Comparison of ENCODE assay signal across 37 cellular contexts in the genomic region with DNA sequence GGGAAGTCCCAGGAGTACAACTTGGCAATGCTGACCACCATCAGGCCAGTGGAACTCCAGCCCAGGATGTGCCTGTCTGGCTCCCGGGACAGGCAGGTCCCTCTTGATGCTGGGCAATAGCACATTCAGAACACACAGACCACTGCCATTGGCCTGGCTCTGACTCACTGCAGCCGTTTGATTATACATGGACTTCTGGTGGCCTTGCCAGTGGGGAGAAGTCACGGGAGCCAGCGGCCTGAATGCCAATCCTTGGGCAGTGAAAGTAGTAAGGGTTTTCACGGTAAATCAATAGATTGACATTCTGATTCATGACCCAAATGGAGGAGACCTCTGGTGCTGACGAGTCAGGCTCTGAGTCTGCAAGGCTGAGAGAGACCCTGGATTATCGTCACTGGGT. TPM values are rescaled to one million over a fixed set of nuclear protein-coding genes. Genes with fewer than 3 reads are reported as not detected.
"Had no signal": no experiment of that assay in that cellular context is flagged by ENCODE, and none has a peak within 500 bp of the region (broad histone marks: within the 10 kb centered on the region; RNA-seq: fewer than 3 reads in every experiment).

No MANE protein-coding gene starts in this region.

- ATAC-seq: activated CD4-positive, alpha-beta T cell treated with anti-CD3 and anti-CD28 coated beads for 36 hours; activated CD4-positive, CD25-positive, alpha-beta regulatory T cell treated with anti-CD3 and anti-CD28 coated beads, Interleukin-2, amount 50 U/mL, for 24 hours; activated CD8-positive, alpha-beta memory T cell treated with anti-CD3 and anti-CD28 coated beads, Interleukin-2, amount 10 ng/mL, durations not matched to agents 7 days and 5 days; activated CD8-positive, alpha-beta T cell treated with anti-CD3 and anti-CD28 coated beads, Interleukin-2, amount 10 ng/mL, durations not matched to agents 7 days and 5 days; activated naive CD8-positive, alpha-beta T cell treated with anti-CD3 and anti-CD28 coated beads, Interleukin-2, amount 50 U/mL, for 24 hours; body of pancreas; WTC11 had no signal

- H3K4me1 Mint-ChIP-seq: activated CD4-positive, alpha-beta T cell treated with anti-CD3 and anti-CD28 coated beads for 36 hours; activated CD4-positive, alpha-beta T cell treated with anti-CD3 and anti-CD28 coated beads, Interleukin-2, amount 10 ng/mL, durations not matched to agents 7 days and 5 days; activated naive CD4-positive, alpha-beta T cell treated with anti-CD3 and anti-CD28 coated beads, Interleukin-2, amount 10 ng/mL, durations not matched to agents 7 days and 5 days; activated naive CD4-positive, alpha-beta T cell treated with anti-CD3 and anti-CD28 coated beads, Interleukin-2, amount 50 U/mL, for 24 hours; activated naive CD8-positive, alpha-beta T cell treated with anti-CD3 and anti-CD28 coated beads, Interleukin-2, amount 10 ng/mL, durations not matched to agents 7 days and 5 days; activated naive CD8-positive, alpha-beta T cell treated with anti-CD3 and anti-CD28 coated beads, Interleukin-2, amount 50 U/mL, for 24 hours had no signal

- H3K27me3 ChIP-seq: breast epithelium had no signal

- H3K36me3 ChIP-seq: brain microvascular endothelial cell, breast epithelium, WERI-Rb-1 had no signal

- H3K4me1 ChIP-seq: body of pancreas, breast epithelium had no signal

- FAIRE-seq: astrocyte had no signal

- H3K9me3 Mint-ChIP-seq: activated CD4-positive, alpha-beta memory T cell treated with anti-CD3 and anti-CD28 coated beads, Interleukin-2, amount 10 ng/mL, durations not matched to agents 7 days and 5 days; activated CD4-positive, alpha-beta T cell treated with anti-CD3 and anti-CD28 coated beads, Interleukin-2, amount 10 ng/mL, durations not matched to agents 7 days and 5 days; activated naive CD4-positive, alpha-beta T cell treated with anti-CD3 and anti-CD28 coated beads, Interleukin-2, amount 10 ng/mL, durations not matched to agents 7 days and 5 days; activated naive CD4-positive, alpha-beta T cell treated with anti-CD3 and anti-CD28 coated beads, Interleukin-2, amount 50 U/mL, for 24 hours; activated naive CD8-positive, alpha-beta T cell treated with anti-CD3 and anti-CD28 coated beads, Interleukin-2, amount 10 ng/mL, durations not matched to agents 7 days and 5 days; activated naive CD8-positive, alpha-beta T cell treated with anti-CD3 and anti-CD28 coated beads, Interleukin-2, amount 50 U/mL, for 24 hours; activated T-cell treated with anti-CD3 and anti-CD28 coated beads, Interleukin-2, amount 50 U/mL, for 24 hours; activated T-helper 2 cell treated with anti-CD3 and anti-CD28 coated beads, Interferon-gamma antibody, Interleukin-2, Interleukin-4, amounts not matched to agents 10 μg/mL and 5 μg/mL and 100 μg/mL, durations not matched to agents 14 hours and 24 hours and 36 hours; T-helper 1 cell treated with Interleukin-12 subunit alpha and Interleukin-12 subunit beta and Interleukin-4 antibody, amounts not matched to agents 30 μg/mL and 1 μg/mL, for 36 hours; T-helper 2 cell treated with Interferon-gamma antibody and Interleukin-4, amounts not matched to agents 5 μg/mL and 100 μg/mL, for 36 hours; WTC11 had no signal

- H3K4me3 Mint-ChIP-seq: activated CD4-positive, alpha-beta memory T cell treated with anti-CD3 and anti-CD28 coated beads, Interleukin-2, amount 10 ng/mL, durations not matched to agents 7 days and 5 days; activated CD4-positive, alpha-beta T cell treated with anti-CD3 and anti-CD28 coated beads for 36 hours; activated CD4-positive, alpha-beta T cell treated with anti-CD3 and anti-CD28 coated beads, Interleukin-2, amount 10 ng/mL, durations not matched to agents 7 days and 5 days; activated CD8-positive, alpha-beta memory T cell treated with anti-CD3 and anti-CD28 coated beads, Interleukin-2, amount 10 ng/mL, durations not matched to agents 7 days and 5 days; activated CD8-positive, alpha-beta T cell treated with anti-CD3 and anti-CD28 coated beads, Interleukin-2, amount 10 ng/mL, durations not matched to agents 7 days and 5 days; activated naive CD4-positive, alpha-beta T cell treated with anti-CD3 and anti-CD28 coated beads, Interleukin-2, amount 10 ng/mL, durations not matched to agents 7 days and 5 days; activated naive CD4-positive, alpha-beta T cell treated with anti-CD3 and anti-CD28 coated beads, Interleukin-2, amount 50 U/mL, for 24 hours; activated naive CD8-positive, alpha-beta T cell; activated naive CD8-positive, alpha-beta T cell treated with anti-CD3 and anti-CD28 coated beads, Interleukin-2, amount 10 ng/mL, durations not matched to agents 7 days and 5 days; activated naive CD8-positive, alpha-beta T cell treated with anti-CD3 and anti-CD28 coated beads, Interleukin-2, amount 50 U/mL, for 24 hours; activated T-cell treated with anti-CD3 and anti-CD28 coated beads, Interleukin-2, amount 50 U/mL, for 24 hours; T-helper 1 cell treated with Interleukin-12 subunit alpha and Interleukin-12 subunit beta and Interleukin-4 antibody, amounts not matched to agents 30 μg/mL and 1 μg/mL, for 36 hours; T-helper 2 cell treated with Interferon-gamma antibody and Interleukin-4, amounts not matched to agents 5 μg/mL and 100 μg/mL, for 36 hours; WTC11 had no signal

- H3K27ac Mint-ChIP-seq: activated CD4-positive, alpha-beta memory T cell treated with anti-CD3 and anti-CD28 coated beads, Interleukin-2, amount 10 ng/mL, durations not matched to agents 7 days and 5 days; activated CD4-positive, alpha-beta T cell treated with anti-CD3 and anti-CD28 coated beads for 36 hours; activated CD4-positive, alpha-beta T cell treated with anti-CD3 and anti-CD28 coated beads, Interleukin-2, amount 10 ng/mL, durations not matched to agents 7 days and 5 days; activated CD8-positive, alpha-beta memory T cell treated with anti-CD3 and anti-CD28 coated beads, Interleukin-2, amount 10 ng/mL, durations not matched to agents 7 days and 5 days; activated CD8-positive, alpha-beta T cell treated with anti-CD3 and anti-CD28 coated beads, Interleukin-2, amount 10 ng/mL, durations not matched to agents 7 days and 5 days; activated naive CD4-positive, alpha-beta T cell treated with anti-CD3 and anti-CD28 coated beads, Interleukin-2, amount 10 ng/mL, durations not matched to agents 7 days and 5 days; activated naive CD4-positive, alpha-beta T cell treated with anti-CD3 and anti-CD28 coated beads, Interleukin-2, amount 50 U/mL, for 24 hours; activated naive CD8-positive, alpha-beta T cell; activated naive CD8-positive, alpha-beta T cell treated with anti-CD3 and anti-CD28 coated beads, Interleukin-2, amount 10 ng/mL, durations not matched to agents 7 days and 5 days; activated naive CD8-positive, alpha-beta T cell treated with anti-CD3 and anti-CD28 coated beads, Interleukin-2, amount 50 U/mL, for 24 hours; activated T-cell treated with anti-CD3 and anti-CD28 coated beads, Interleukin-2, amount 50 U/mL, for 24 hours; activated T-helper 2 cell treated with anti-CD3 and anti-CD28 coated beads, Interferon-gamma antibody, Interleukin-2, Interleukin-4, amounts not matched to agents 10 μg/mL and 5 μg/mL and 100 μg/mL, durations not matched to agents 14 hours and 24 hours and 36 hours; T-helper 1 cell treated with Interleukin-12 subunit alpha and Interleukin-12 subunit beta and Interleukin-4 antibody, amounts not matched to agents 30 μg/mL and 1 μg/mL, for 36 hours; T-helper 2 cell treated with Interferon-gamma antibody and Interleukin-4, amounts not matched to agents 5 μg/mL and 100 μg/mL, for 36 hours; WTC11 had no signal

- H3K4me3 ChIP-seq: body of pancreas, breast epithelium had no signal

- H3K27ac ChIP-seq: body of pancreas, brain microvascular endothelial cell, breast epithelium, WERI-Rb-1 had no signal

- DNase-seq: activated CD4-positive, alpha-beta memory T cell treated with anti-CD3 and anti-CD28 coated beads, Interleukin-2, amount 10 ng/mL, durations not matched to agents 7 days and 5 days; activated CD4-positive, alpha-beta T cell treated with anti-CD3 and anti-CD28 coated beads for 1 hour; activated CD4-positive, alpha-beta T cell treated with anti-CD3 and anti-CD28 coated beads for 36 hours; activated CD4-positive, alpha-beta T cell treated with anti-CD3 and anti-CD28 coated beads for 48 hours; activated CD4-positive, alpha-beta T cell treated with anti-CD3 and anti-CD28 coated beads, Interleukin-2, amount 10 ng/mL, durations not matched to agents 7 days and 5 days; activated CD4-positive, alpha-beta T cell treated with anti-CD3 and anti-CD28 coated beads, Interleukin-2, amount 50 U/mL, for 48 hours; activated CD4-positive, CD25-positive, alpha-beta regulatory T cell; activated CD8-positive, alpha-beta memory T cell treated with anti-CD3 and anti-CD28 coated beads for 24 hours; activated CD8-positive, alpha-beta memory T cell treated with anti-CD3 and anti-CD28 coated beads, Interleukin-2, amount 10 ng/mL, durations not matched to agents 7 days and 5 days; activated CD8-positive, alpha-beta memory T cell treated with anti-CD3 and anti-CD28 coated beads, Interleukin-2, amount 50 U/mL, for 48 hours; activated CD8-positive, alpha-beta T cell treated with anti-CD3 and anti-CD28 coated beads, Interleukin-2, amount 10 ng/mL, durations not matched to agents 7 days and 5 days; activated effector memory CD4-positive, alpha-beta T cell treated with Interleukin-2 at 50 U/mL for 16 hours; activated gamma-delta T cell; activated naive CD4-positive, alpha-beta T cell treated with anti-CD3 and anti-CD28 coated beads, Interleukin-2, amount 10 ng/mL, durations not matched to agents 7 days and 5 days; activated naive CD4-positive, alpha-beta T cell treated with Interleukin-2 at 50 U/mL for 16 hours; activated naive CD8-positive, alpha-beta T cell treated with anti-CD3 and anti-CD28 coated beads, Interleukin-2, amount 10 ng/mL, durations not matched to agents 7 days and 5 days; activated naive CD8-positive, alpha-beta T cell treated with anti-CD3 and anti-CD28 coated beads, Interleukin-2, amount 50 U/mL, for 24 hours; activated T-cell treated with anti-CD3 and anti-CD28 coated beads, Interleukin-2, amount 50 U/mL, for 24 hours; activated T-cell treated with anti-CD3 and anti-CD28 coated beads, Interleukin-2, amount 50 U/mL, for 48 hours; amniotic stem cell; aorta; body of pancreas; brain microvascular endothelial cell; central memory CD4-positive, alpha-beta T cell; T-helper 1 cell; T-helper 2 cell; T-helper 9 cell; WERI-Rb-1 had no signal

- H3K9me3 ChIP-seq: body of pancreas, breast epithelium had no signal

- H3K36me3 Mint-ChIP-seq: activated CD8-positive, alpha-beta memory T cell treated with anti-CD3 and anti-CD28 coated beads, Interleukin-2, amount 10 ng/mL, durations not matched to agents 7 days and 5 days; activated naive CD4-positive, alpha-beta T cell treated with anti-CD3 and anti-CD28 coated beads, Interleukin-2, amount 10 ng/mL, durations not matched to agents 7 days and 5 days; activated naive CD4-positive, alpha-beta T cell treated with anti-CD3 and anti-CD28 coated beads, Interleukin-2, amount 50 U/mL, for 24 hours; activated naive CD8-positive, alpha-beta T cell; activated naive CD8-positive, alpha-beta T cell treated with anti-CD3 and anti-CD28 coated beads, Interleukin-2, amount 10 ng/mL, durations not matched to agents 7 days and 5 days; WTC11 had no signal

RNA-seq across cellular contexts. Expression of a gene that starts 12.5 kb away (rescaled TPM):
- total RNA-seq: activated naive CD8-positive, alpha-beta T cell treated with anti-CD3 and anti-CD28 coated beads, Interleukin-2, amount 10 ng/mL, durations not matched to agents 7 days and 5 days; astrocyte; body of pancreas; breast epithelium had no signal
